ENCODE assay signal across 8 cellular contexts in genomic region chr15:43440721-43441281, GRCh38. TPM values are rescaled to one million over a fixed set of nuclear protein-coding genes. Genes with fewer than 3 reads are reported as not detected.
DNase-seq lines count a peak whose midpoint lies in the region; ATAC-seq and TF ChIP-seq lines count a peak whose summit lies in the region.

No MANE protein-coding gene starts in this region.

- peak overlapping the region; percentile 78 for H3K27ac Mint-ChIP-seq in activated naive CD4-positive, alpha-beta T cell treated with anti-CD3 and anti-CD28 coated beads, Interleukin-2, amount 10 ng/mL, durations not matched to agents 7 days and 5 days

- H3K4me1 Mint-ChIP-seq in activated naive CD4-positive, alpha-beta T cell treated with anti-CD3 and anti-CD28 coated beads, Interleukin-2, amount 10 ng/mL, durations not matched to agents 7 days and 5 days: peaks cover 7% of the 10 kb centered on the region

- H2AFZ ChIP-seq in osteoblast (ENCODE audit: low read length): no peak overlapping the region

- ATAC-seq in HG02870 (IDR thresholded peaks at IDR 0.05; ENCODE audit: unreplicated experiment) (peak; percentile 44), gastroesophageal sphincter (peak; percentile 98)

- peak overlapping the region; percentile 51 for H3K4me2 ChIP-seq in osteoblast (ENCODE audit: insufficient read depth, low read length)

- H3K27ac ChIP-seq in gastroesophageal sphincter (peak overlapping the region; percentile 56 to 86 (median 66)), osteoblast (ENCODE audit: low read depth, low read length) (peak overlapping the region; percentile 75)
- no peak overlapping the region for H3K27ac ChIP-seq in effector memory CD4-positive, alpha-beta T cell (ENCODE audit: insufficient read depth, low read length, poor library complexity, severe bottlenecking)

- H3K4me1 ChIP-seq in gastroesophageal sphincter (peaks cover 0 to 14% (median 5%) of the 10 kb centered on the region in 3 donors), osteoblast (ENCODE audit: insufficient read depth, low read length) (peaks cover 9% of the 10 kb centered on the region)
- H3K4me1 ChIP-seq in effector memory CD4-positive, alpha-beta T cell (ENCODE audit: control insufficient read depth, insufficient read depth, low read length, poor library complexity, severe bottlenecking): no peaks in the 10 kb centered on the region

- H3K36me3 ChIP-seq in gastroesophageal sphincter (peaks cover 0 to 51% of the 10 kb centered on the region in 2 donors), osteoblast (ENCODE audit: insufficient read depth, low read length) (peaks cover 44% of the 10 kb centered on the region)
- H3K36me3 ChIP-seq in effector memory CD4-positive, alpha-beta T cell (ENCODE audit: control insufficient read depth, insufficient read depth, low read length): peaks cover 22% of the 10 kb centered on the region

- no peaks in the 10 kb centered on the region for H3K27me3 Mint-ChIP-seq in activated naive CD4-positive, alpha-beta T cell treated with anti-CD3 and anti-CD28 coated beads, Interleukin-2, amount 10 ng/mL, durations not matched to agents 7 days and 5 days

- TF ChIP-seq POLR2A in gastroesophageal sphincter (IDR thresholded peaks at IDR 0.05): no peak

- H3K79me2 ChIP-seq in osteoblast (ENCODE audit: insufficient read depth, low read length): no peaks in the 10 kb centered on the region

- H3K4me3 ChIP-seq in gastroesophageal sphincter (no peak overlapping the region), osteoblast (ENCODE audit: insufficient read depth, low read length) (no peak overlapping the region)
- H3K4me3 ChIP-seq in effector memory CD4-positive, alpha-beta T cell (ENCODE audit: insufficient read depth, low read depth, low read length, poor library complexity, severe bottlenecking): no peak overlapping the region

- CTCF ChIA-PET in activated naive CD4-positive, alpha-beta T cell treated with anti-CD3 and anti-CD28 coated beads, Interleukin-2, amount 10 ng/mL, durations not matched to agents 7 days and 5 days (lab: Charles Lee): interaction anchor here (0.6 to 3.1 kb wide), 9 partner anchors 8 to 336 kb away, joined by 3 to 43 read pairs (median 3); partner anchors contain the start of gene ELL3

- WGBS in gastroesophageal sphincter (ENCODE audit: low coverage in 1 of 2), 2 donors: 10 to 15% methylated on average over 4 of the region's 4 CpGs

- TF ChIP-seq EP300 in gastroesophageal sphincter (IDR thresholded peaks at IDR 0.05): no peak

- TF ChIP-seq CTCF in gastroesophageal sphincter (IDR thresholded peaks at IDR 0.05): peak; percentile 18 to 91 (median 70)
- peak; percentile 67 for TF ChIP-seq CTCF in osteoblast (IDR thresholded peaks at IDR 0.05; ENCODE audit: extremely low read depth, low read depth, low read length)

- H3K9me3 ChIP-seq in gastroesophageal sphincter (no peaks in the 10 kb centered on the region), osteoblast (ENCODE audit: low read depth, low read length) (no peaks in the 10 kb centered on the region)
- H3K9me3 ChIP-seq in effector memory CD4-positive, alpha-beta T cell (ENCODE audit: control insufficient read depth, low read length): no peaks in the 10 kb centered on the region

- no peak overlapping the region for H3K4me3 Mint-ChIP-seq in activated naive CD4-positive, alpha-beta T cell treated with anti-CD3 and anti-CD28 coated beads, Interleukin-2, amount 10 ng/mL, durations not matched to agents 7 days and 5 days

- no peaks in the 10 kb centered on the region for H4K20me1 ChIP-seq in osteoblast (ENCODE audit: insufficient read depth, low read length)

- H3K27me3 ChIP-seq in gastroesophageal sphincter: no peaks in the 10 kb centered on the region
- no peaks in the 10 kb centered on the region for H3K27me3 ChIP-seq in osteoblast (ENCODE audit: insufficient read depth, low read length)
- H3K27me3 ChIP-seq in effector memory CD4-positive, alpha-beta T cell (replicated peaks; ENCODE audit: control insufficient read depth, insufficient read depth, low read length, poor library complexity, severe bottlenecking): no peaks in the 10 kb centered on the region

- H3K9me3 Mint-ChIP-seq in activated naive CD4-positive, alpha-beta T cell treated with anti-CD3 and anti-CD28 coated beads, Interleukin-2, amount 10 ng/mL, durations not matched to agents 7 days and 5 days: no peaks in the 10 kb centered on the region

- H3K36me3 Mint-ChIP-seq in activated naive CD4-positive, alpha-beta T cell treated with anti-CD3 and anti-CD28 coated beads, Interleukin-2, amount 10 ng/mL, durations not matched to agents 7 days and 5 days: peaks cover 14% of the 10 kb centered on the region

- DNase-seq in ELF-1 (ENCODE audit: low read depth, low spot score): peak; percentile 55
- peak; percentile 96 for DNase-seq in NCI-H69 (lab: John Stamatoyannopoulos, UW)
- DNase-seq in activated naive CD4-positive, alpha-beta T cell treated with anti-CD3 and anti-CD28 coated beads, Interleukin-2, amount 10 ng/mL, durations not matched to agents 7 days and 5 days: peak; percentile 39
- DNase-seq in osteoblast (ENCODE audit: insufficient read length, low spot score, missing footprints): peak; percentile 93
- DNase-seq in NCI-H510A treated with DMSO at 0.1 percent for 48 hours (lab: John Stamatoyannopoulos, UW): no peak
- no peak for DNase-seq in effector memory CD4-positive, alpha-beta T cell

RNA-seq across cellular contexts. Expression of gene TP53BP1, which starts 52.2 kb away (rescaled TPM):
- total RNA-seq in gastroesophageal sphincter (10 to 100 TPM; 21.8 to 40.2 (median 33.5) TPM), osteoblast (81.6 and 88.7 TPM in 2 replicates)

Comparison
In these comparisons a context has a peak if more than half of its experiments do, and no peak if none do; other contexts are left out.
1. DNase-seq: peak in ELF-1 (single experiment), NCI-H69 (single experiment), activated naive CD4-positive, alpha-beta T cell treated with anti-CD3 and anti-CD28 coated beads, Interleukin-2, amount 10 ng/mL, durations not matched to agents 7 days and 5 days (single experiment) and osteoblast (single experiment); none in NCI-H510A treated with DMSO at 0.1 percent for 48 hours (single experiment) and effector memory CD4-positive, alpha-beta T cell (0 of 3).